8 cellular contexts compared by ENCODE assay signal in the genomic region with DNA sequence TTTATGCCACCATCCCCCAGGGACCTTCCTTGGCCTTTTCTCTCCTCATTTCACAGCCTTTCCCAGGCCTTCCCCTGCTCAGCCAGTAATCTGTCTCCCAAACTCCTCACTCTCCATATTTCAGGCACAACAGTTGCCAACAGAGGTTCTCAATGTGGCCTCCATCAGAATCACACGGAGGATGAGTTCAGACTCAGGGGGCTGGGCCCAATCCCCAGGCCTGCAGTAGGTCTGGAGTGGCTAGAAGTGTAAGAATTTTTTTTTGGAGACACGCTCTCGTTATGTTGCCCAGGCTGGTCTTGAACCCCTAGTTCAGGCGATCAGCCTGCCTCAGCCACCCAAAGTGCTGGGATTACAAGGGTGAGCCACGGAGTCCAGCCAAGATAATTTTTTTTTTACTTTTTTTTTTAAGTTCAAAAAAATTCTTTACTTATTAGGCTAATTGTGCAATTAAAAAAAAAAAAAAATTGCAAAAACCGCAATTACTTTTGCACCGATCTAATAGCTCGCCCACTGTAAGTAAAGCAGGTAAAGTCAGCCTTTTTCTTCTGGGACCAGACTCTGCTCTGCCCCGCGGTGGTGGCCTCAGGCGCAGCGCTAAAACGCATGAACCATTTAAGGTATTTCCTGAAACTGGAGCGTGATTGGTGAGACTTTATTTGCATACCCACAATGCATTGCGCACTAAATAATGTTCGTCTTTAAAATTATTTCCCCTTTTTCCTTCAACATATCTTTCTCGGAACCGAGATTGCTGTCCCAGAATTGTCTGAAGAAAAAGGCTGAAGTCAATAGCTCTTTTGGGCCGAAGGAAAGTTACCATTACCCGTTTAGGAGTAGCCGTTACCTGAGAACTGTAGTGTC. TPM values are rescaled to one million over a fixed set of nuclear protein-coding genes. Genes with fewer than 3 reads are reported as not detected.
DNase-seq lines count a peak whose midpoint lies in the region; ATAC-seq and TF ChIP-seq lines count a peak whose summit lies in the region.

No MANE protein-coding gene starts in this region.

- peak overlapping the region; percentile 92 for H3K4me3 Mint-ChIP-seq in HFFc6
- peak overlapping the region; percentile 90 for H3K4me3 Mint-ChIP-seq in activated naive CD4-positive, alpha-beta T cell treated with anti-CD3 and anti-CD28 coated beads, Interleukin-2, amount 10 ng/mL, durations not matched to agents 7 days and 5 days

- peaks cover 11% of the 10 kb centered on the region for H3K9me3 Mint-ChIP-seq in HFFc6
- H3K9me3 Mint-ChIP-seq in activated naive CD4-positive, alpha-beta T cell treated with anti-CD3 and anti-CD28 coated beads, Interleukin-2, amount 10 ng/mL, durations not matched to agents 7 days and 5 days, result no peaks in the 10 kb centered on the region

- H3K27me3 Mint-ChIP-seq in HFFc6 (ENCODE audit: insufficient read depth), result peaks cover 25% of the 10 kb centered on the region
- H3K27me3 Mint-ChIP-seq in activated naive CD4-positive, alpha-beta T cell treated with anti-CD3 and anti-CD28 coated beads, Interleukin-2, amount 10 ng/mL, durations not matched to agents 7 days and 5 days, result peaks cover 53% of the 10 kb centered on the region

- H3K9ac ChIP-seq in subcutaneous abdominal adipose tissue (ENCODE audit: low read length in 5 of 5), result peak overlapping the region; percentile 66 to 92 (median 90)

- H3K36me3 Mint-ChIP-seq in HFFc6 (ENCODE audit: low read depth), result no peaks in the 10 kb centered on the region
- H3K36me3 Mint-ChIP-seq in activated naive CD4-positive, alpha-beta T cell treated with anti-CD3 and anti-CD28 coated beads, Interleukin-2, amount 10 ng/mL, durations not matched to agents 7 days and 5 days, result no peaks in the 10 kb centered on the region

- peak overlapping the region; percentile 100 for H3K27ac Mint-ChIP-seq in HFFc6
- H3K27ac Mint-ChIP-seq in activated naive CD4-positive, alpha-beta T cell treated with anti-CD3 and anti-CD28 coated beads, Interleukin-2, amount 10 ng/mL, durations not matched to agents 7 days and 5 days, result peak overlapping the region; percentile 100

- CTCF ChIA-PET in activated naive CD4-positive, alpha-beta T cell treated with anti-CD3 and anti-CD28 coated beads, Interleukin-2, amount 10 ng/mL, durations not matched to agents 7 days and 5 days (lab: Charles Lee), result interaction anchor here (0.6 to 1.7 kb wide), 12 partner anchors 10 to 172 kb away, joined by 3 to 6 read pairs (median 3); partner anchors contain the start of genes KIAA2013 and MFN2

- H3K36me3 ChIP-seq in gastroesophageal sphincter (no peaks in the 10 kb centered on the region), neutrophil (no peaks in the 10 kb centered on the region), subcutaneous abdominal adipose tissue (ENCODE audit: control insufficient read depth in 5 of 5, insufficient read depth in 5 of 5, low read length in 5 of 5) (no peaks in the 10 kb centered on the region)

- H3K27ac ChIP-seq in gastroesophageal sphincter (peak overlapping the region; percentile 82 to 97 (median 94)), neutrophil (peak overlapping the region; percentile 95), subcutaneous abdominal adipose tissue (ENCODE audit: low read depth, low read length) (peak overlapping the region; percentile 98)

- TF ChIP-seq EP300 in gastroesophageal sphincter (IDR thresholded peaks at IDR 0.05), result no peak

- TF ChIP-seq CTCF in HFFc6 (IDR thresholded peaks at IDR 0.05) (peak; percentile 82), gastroesophageal sphincter (IDR thresholded peaks at IDR 0.05) (peak in 3 of 4 experiments; percentile 88 to 92 (median 89)), neutrophil (IDR thresholded peaks at IDR 0.05) (peak; percentile 96)

- H3K9me3 ChIP-seq in gastroesophageal sphincter (no peaks in the 10 kb centered on the region), neutrophil (no peaks in the 10 kb centered on the region), subcutaneous abdominal adipose tissue (ENCODE audit: control insufficient read depth in 5 of 5, low read length in 5 of 5) (no peaks in the 10 kb centered on the region)

- H3K4me3 ChIP-seq in gastroesophageal sphincter, result peak overlapping the region in 1 of 2 donors; percentile 66
- H3K4me3 ChIP-seq in neutrophil (ENCODE audit: low read depth in 1 of 2, low read length in 1 of 2), result peak overlapping the region; percentile 64 to 80
- H3K4me3 ChIP-seq in subcutaneous abdominal adipose tissue (ENCODE audit: low read depth in 1 of 5, low read length in 5 of 5), result peak overlapping the region in 3 of 5 donors; percentile 18 to 78 (median 69)

- H3K4me1 Mint-ChIP-seq in HFFc6 (ENCODE audit: low read depth), result peaks cover 19% of the 10 kb centered on the region
- peaks cover 50% of the 10 kb centered on the region for H3K4me1 Mint-ChIP-seq in activated naive CD4-positive, alpha-beta T cell treated with anti-CD3 and anti-CD28 coated beads, Interleukin-2, amount 10 ng/mL, durations not matched to agents 7 days and 5 days

- TF ChIP-seq POLR2A in gastroesophageal sphincter (IDR thresholded peaks at IDR 0.05), result no peak

- peaks cover 0 to 13% (median 0%) of the 10 kb centered on the region in 3 donors for H3K4me1 ChIP-seq in gastroesophageal sphincter
- peaks cover 16 to 21% of the 10 kb centered on the region in 2 experiments for H3K4me1 ChIP-seq in neutrophil (ENCODE audit: control insufficient read depth in 1 of 2, insufficient read depth in 1 of 2, low read depth in 1 of 2, low read length in 1 of 2)
- peaks cover 2 to 20% (median 11%) of the 10 kb centered on the region in 5 donors for H3K4me1 ChIP-seq in subcutaneous abdominal adipose tissue (ENCODE audit: control insufficient read depth in 5 of 5, insufficient read depth in 5 of 5, low read length in 5 of 5)

- DNase-seq in GDM1 (lab: John Stamatoyannopoulos, UW), result peak; percentile 86
- peak; percentile 94 for DNase-seq in HFFc6
- peak; percentile 99 for DNase-seq in NAMALWA (ENCODE audit: low spot score)
- DNase-seq in SK-N-DZ (ENCODE audit: low spot score), result peak; percentile 96
- peak; percentile 95 for DNase-seq in activated naive CD4-positive, alpha-beta T cell treated with anti-CD3 and anti-CD28 coated beads, Interleukin-2, amount 10 ng/mL, durations not matched to agents 7 days and 5 days

- H3K27me3 ChIP-seq in gastroesophageal sphincter (no peaks in the 10 kb centered on the region), neutrophil (peaks cover under 1% of the 10 kb centered on the region), subcutaneous abdominal adipose tissue (ENCODE audit: control insufficient read depth in 5 of 5, insufficient read depth in 4 of 5, low read length in 5 of 5) (no peaks in the 10 kb centered on the region)

- peak; percentile 85 for ATAC-seq in gastroesophageal sphincter

- 0 to 7% methylated on average over 16 to 17 of the region's 21 CpGs for WGBS in gastroesophageal sphincter (ENCODE audit: low coverage in 1 of 2), 2 donors

RNA-seq across cellular contexts. Expression of gene KIAA2013, which starts 18.7 kb away (rescaled TPM):
- total RNA-seq in HFFc6 (2021; fragmentation: NEBNext Ultra II Directional; extraction: Animal tissue kit (Norgen Biotek cat#: 25700)), result 10 to 100 TPM; 59.0 to 74.3 (median 66.5) TPM
- 46.4 and 48.2 TPM in 2 replicates for polyA plus RNA-seq in SK-N-DZ (2014; cell fraction: cytosol; rRNA removed)
- polyA plus RNA-seq in SK-N-DZ (2014; cell fraction: nucleus; rRNA removed), result 24.1 and 27.6 TPM in 2 replicates
- total RNA-seq in gastroesophageal sphincter, result 100 to 1,000 TPM in 1 of 4 donors, 10 to 100 TPM in 3; 70.8 to 128 (median 83.8) TPM

RNA-seq across cellular contexts. Expression of gene PLOD1, which starts 27.0 kb away (rescaled TPM):
- 100 to 1,000 TPM; 294 to 438 (median 315) TPM for total RNA-seq in HFFc6 (2021; fragmentation: NEBNext Ultra II Directional; extraction: Animal tissue kit (Norgen Biotek cat#: 25700))
- polyA plus RNA-seq in SK-N-DZ (2014; cell fraction: cytosol; rRNA removed), result 36.1 and 44.4 TPM in 2 replicates
- 31.4 and 49.3 TPM in 2 replicates for polyA plus RNA-seq in SK-N-DZ (2014; cell fraction: nucleus; rRNA removed)
- 100 to 1,000 TPM in 1 of 4 donors, 10 to 100 TPM in 3; 66.5 to 125 (median 70.1) TPM for total RNA-seq in gastroesophageal sphincter

RNA-seq across cellular contexts. Expression of gene NPPB, which starts 48.8 kb away (rescaled TPM):
- total RNA-seq in HFFc6 (2021; fragmentation: NEBNext Ultra II Directional; extraction: Animal tissue kit (Norgen Biotek cat#: 25700)), result not detected
- polyA plus RNA-seq in SK-N-DZ (2014; cell fraction: cytosol; rRNA removed), result not detected in 2 replicates
- not detected in 2 replicates for polyA plus RNA-seq in SK-N-DZ (2014; cell fraction: nucleus; rRNA removed)
- not detected for total RNA-seq in gastroesophageal sphincter

RNA-seq across cellular contexts. Expression of gene NPPA, which starts 59.9 kb away (rescaled TPM):
- not detected for total RNA-seq in HFFc6 (2021; fragmentation: NEBNext Ultra II Directional; extraction: Animal tissue kit (Norgen Biotek cat#: 25700))
- not detected in 2 replicates for polyA plus RNA-seq in SK-N-DZ (2014; cell fraction: cytosol; rRNA removed)
- not detected in 2 replicates for polyA plus RNA-seq in SK-N-DZ (2014; cell fraction: nucleus; rRNA removed)
- total RNA-seq in gastroesophageal sphincter, result under 1 TPM in 1 of 4 donors, not detected in 3; 0.93 TPM
